Comparison of ENCODE assay signal across 23 cellular contexts in the genomic region with DNA sequence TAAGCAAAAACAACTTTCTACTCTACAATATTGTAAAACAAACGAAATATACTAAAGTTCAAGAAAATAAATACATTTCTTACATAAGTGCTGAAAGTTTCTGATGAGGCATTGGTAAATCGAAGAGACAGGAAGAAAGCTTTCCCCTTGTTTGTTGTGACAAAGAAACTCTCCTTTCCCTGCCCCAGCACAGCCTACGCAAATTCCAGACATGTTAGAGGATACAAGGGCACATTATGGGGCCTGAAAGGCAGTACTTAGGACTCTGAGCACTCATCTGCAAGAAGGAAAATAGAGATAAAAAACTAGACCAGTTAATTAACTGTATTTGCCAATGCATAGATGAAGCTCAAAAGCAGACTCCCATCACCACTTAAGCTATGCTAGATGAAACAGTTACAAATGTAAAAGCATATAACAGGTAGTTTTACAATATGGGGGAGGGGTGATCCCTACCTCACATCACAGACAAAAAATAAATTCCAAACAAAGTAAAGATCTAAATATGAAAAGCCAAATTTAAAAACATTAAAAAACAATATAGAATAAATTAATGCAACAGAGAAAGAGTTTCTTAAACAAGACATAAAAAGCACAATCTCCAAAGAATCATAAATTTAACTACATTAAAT. TPM values are rescaled to one million over a fixed set of nuclear protein-coding genes. Genes with fewer than 3 reads are reported as not detected.
DNase-seq lines count a peak whose midpoint lies in the region; ATAC-seq, FAIRE-seq and TF ChIP-seq lines count a peak whose summit lies in the region.
"Had no signal": no experiment of that assay in that cellular context is flagged by ENCODE, and none has a peak within 500 bp of the region (broad histone marks: within the 10 kb centered on the region; RNA-seq: fewer than 3 reads in every experiment).

No MANE protein-coding gene starts in this region.

- H3K27ac Mint-ChIP-seq in GM23338: no peak overlapping the region
- peak overlapping the region; percentile 92 for H3K27ac Mint-ChIP-seq in astrocyte (ENCODE audit: unreplicated experiment)
- no peak overlapping the region for H3K27ac Mint-ChIP-seq in stimulated activated memory B cell treated with anti-CD40 and anti-IgM and Interleukin-4, amounts not matched to agents 10 μg/mL and 1 μg/mL and 100 μg/mL, for 72 hours
- H3K27ac Mint-ChIP-seq: activated T-helper 1 cell treated with anti-CD3 and anti-CD28 coated beads, Interleukin-12 subunit alpha, Interleukin-12 subunit beta, Interleukin-2, Interleukin-4 antibody, amounts not matched to agents 30 ng/mL and 10 ng/mL and 1 ng/mL, durations not matched to agents 14 hours and 24 hours and 36 hours; mesothelial cell of epicardium had no signal

- H3K27ac ChIP-seq in GM23338 (ENCODE audit: low read depth) (no peak overlapping the region), astrocyte (ENCODE audit: low read depth, low read length) (no peak overlapping the region)
- H3K27ac ChIP-seq: neutrophil, Peyer's patch had no signal

- ATAC-seq in GM23338 (no peak), sciatic nerve (peak; percentile 76)
- no peak for ATAC-seq in stimulated activated memory B cell treated with anti-CD40 and anti-IgM and Interleukin-4, amounts not matched to agents 10 μg/mL and 1 μg/mL and 100 μg/mL, for 72 hours
- ATAC-seq: right cardiac atrium had no signal

- H3K79me2 ChIP-seq in GM23338 (replicated peaks; ENCODE audit: insufficient read depth) (peaks cover 79% of the 10 kb centered on the region), astrocyte (ENCODE audit: insufficient read depth, low read length) (peaks cover 25% of the 10 kb centered on the region)

- DNase-seq in GM23338 (ENCODE audit: low spot score) (peak; percentile 41), astrocyte (ENCODE audit: low read depth) (peak; percentile 70), fibroblast of pulmonary artery (ENCODE audit: low read depth) (peak; percentile 72), sciatic nerve (ENCODE audit: low spot score) (no peak), NCI-H1417 treated with DMSO at 0.1 percent for 48 hours (lab: John Stamatoyannopoulos, UW) (no peak), KBM-7 (no peak)
- DNase-seq in stimulated activated CD4-positive, alpha-beta T cell treated with anti-CD3 and anti-CD28 coated beads, Interleukin-4, amount 100 ng/mL, for 4 hours: no peak
- DNase-seq: Calu3; GF-D8; NCI-H1048; NCI-H2171; NCI-H82; Peyer's patch; right cardiac atrium; stimulated activated CD4-positive, alpha-beta T cell treated with anti-CD3 and anti-CD28 coated beads, Interleukin-4, amount 100 ng/mL, for 24 hours; testis had no signal

- no peaks in the 10 kb centered on the region for H3K27me3 ChIP-seq in GM23338 (ENCODE audit: insufficient read depth)
- H3K27me3 ChIP-seq in astrocyte (ENCODE audit: insufficient read depth, low read length): no peaks in the 10 kb centered on the region
- H3K27me3 ChIP-seq: neutrophil, Peyer's patch, testis had no signal

- intact Hi-C loops in sciatic nerve (cut with DNase I): no loop called here

- H3K4me1 ChIP-seq in GM23338 (ENCODE audit: insufficient read depth): peaks cover 17% of the 10 kb centered on the region
- H3K4me1 ChIP-seq in astrocyte (ENCODE audit: insufficient read depth, low read length): no peaks in the 10 kb centered on the region

- H3K36me3 ChIP-seq in GM23338 (ENCODE audit: insufficient read depth) (no peaks in the 10 kb centered on the region), astrocyte (ENCODE audit: insufficient read depth, low read length) (no peaks in the 10 kb centered on the region)
- H3K36me3 ChIP-seq: HAP-1, Peyer's patch had no signal

- no peak for FAIRE-seq in astrocyte (lab: Jason Lieb, UNC)
- FAIRE-seq: endometrium, keratinocyte had no signal

- H3K36me3 Mint-ChIP-seq in GM23338 (ENCODE audit: low read depth) (peaks cover 20% of the 10 kb centered on the region; the same call in 2 of the 3 replicates), astrocyte (ENCODE audit: low read depth, unreplicated experiment) (peaks cover 2% of the 10 kb centered on the region)
- peaks cover 21% of the 10 kb centered on the region for H3K36me3 Mint-ChIP-seq in stimulated activated memory B cell treated with anti-CD40 and anti-IgM and Interleukin-4, amounts not matched to agents 10 μg/mL and 1 μg/mL and 100 μg/mL, for 72 hours

- H3K27me3 Mint-ChIP-seq in GM23338 (ENCODE audit: insufficient read depth, low read depth, poor library complexity) (peaks cover 2% of the 10 kb centered on the region), astrocyte (ENCODE audit: low read depth, unreplicated experiment) (no peaks in the 10 kb centered on the region)
- H3K27me3 Mint-ChIP-seq in stimulated activated memory B cell treated with anti-CD40 and anti-IgM and Interleukin-4, amounts not matched to agents 10 μg/mL and 1 μg/mL and 100 μg/mL, for 72 hours: no peaks in the 10 kb centered on the region

- no peak overlapping the region for H3K9ac ChIP-seq in astrocyte (ENCODE audit: low read length)

- H2AFZ ChIP-seq in GM23338: no peak overlapping the region
- no peak overlapping the region for H2AFZ ChIP-seq in astrocyte (ENCODE audit: low read depth, low read length)

- H3K4me3 Mint-ChIP-seq in GM23338: no peak overlapping the region
- peak overlapping the region; percentile 82 for H3K4me3 Mint-ChIP-seq in astrocyte (ENCODE audit: unreplicated experiment)
- no peak overlapping the region for H3K4me3 Mint-ChIP-seq in stimulated activated memory B cell treated with anti-CD40 and anti-IgM and Interleukin-4, amounts not matched to agents 10 μg/mL and 1 μg/mL and 100 μg/mL, for 72 hours
- H3K4me3 Mint-ChIP-seq: activated T-helper 1 cell treated with anti-CD3 and anti-CD28 coated beads, Interleukin-12 subunit alpha, Interleukin-12 subunit beta, Interleukin-2, Interleukin-4 antibody, amounts not matched to agents 30 ng/mL and 10 ng/mL and 1 ng/mL, durations not matched to agents 14 hours and 24 hours and 36 hours; mesothelial cell of epicardium had no signal

- H3K4me3 ChIP-seq in GM23338 (no peak overlapping the region), astrocyte (ENCODE audit: insufficient read depth, low read depth, low read length) (peak overlapping the region; percentile 15), fibroblast of pulmonary artery (replicated peaks; ENCODE audit: low read depth, low read length) (no peak overlapping the region)
- H3K4me3 ChIP-seq: HAP-1, Peyer's patch, testis had no signal

- H3K9me3 Mint-ChIP-seq in GM23338 (peaks cover 12% of the 10 kb centered on the region; the same call in 2 of the 3 replicates), astrocyte (ENCODE audit: unreplicated experiment) (peaks cover 2% of the 10 kb centered on the region)
- peaks cover 5% of the 10 kb centered on the region for H3K9me3 Mint-ChIP-seq in stimulated activated memory B cell treated with anti-CD40 and anti-IgM and Interleukin-4, amounts not matched to agents 10 μg/mL and 1 μg/mL and 100 μg/mL, for 72 hours
- H3K9me3 Mint-ChIP-seq: activated T-helper 1 cell treated with anti-CD3 and anti-CD28 coated beads, Interleukin-12 subunit alpha, Interleukin-12 subunit beta, Interleukin-2, Interleukin-4 antibody, amounts not matched to agents 30 ng/mL and 10 ng/mL and 1 ng/mL, durations not matched to agents 14 hours and 24 hours and 36 hours had no signal

- no peaks in the 10 kb centered on the region for H3K9me3 ChIP-seq in astrocyte (ENCODE audit: insufficient read depth, low read depth, low read length)
- H3K9me3 ChIP-seq: neutrophil, Peyer's patch, testis had no signal

- H3K4me2 ChIP-seq in GM23338 (no peak overlapping the region), astrocyte (ENCODE audit: low read length) (peak overlapping the region; percentile 22)

- H4K20me1 ChIP-seq in GM23338 (replicated peaks; ENCODE audit: insufficient read depth) (peaks cover 7% of the 10 kb centered on the region; the same call in 1 of the 2 replicates), astrocyte (ENCODE audit: insufficient read depth, low read length) (no peaks in the 10 kb centered on the region)

- H3K9me2 ChIP-seq in GM23338 (ENCODE audit: insufficient read depth): no peaks in the 10 kb centered on the region

- H3K4me1 Mint-ChIP-seq in GM23338 (peaks cover 18% of the 10 kb centered on the region), astrocyte (ENCODE audit: low read depth, unreplicated experiment) (peaks cover 8% of the 10 kb centered on the region)
- peaks cover 7% of the 10 kb centered on the region for H3K4me1 Mint-ChIP-seq in stimulated activated memory B cell treated with anti-CD40 and anti-IgM and Interleukin-4, amounts not matched to agents 10 μg/mL and 1 μg/mL and 100 μg/mL, for 72 hours

- no peaks in the 10 kb centered on the region for H3F3A ChIP-seq in GM23338 (replicated peaks; ENCODE audit: low read depth)

- TF ChIP-seq CTCF in GM23338 (conservative IDR thresholded peaks at IDR 0.05; ENCODE audit: low read depth in 2 of 2) (no peak), astrocyte (IDR thresholded peaks at IDR 0.05; ENCODE audit: insufficient read depth, low read depth, low read length) (no peak), fibroblast of pulmonary artery (IDR thresholded peaks at IDR 0.05; ENCODE audit: low read length, missing control alignments) (no peak)

- in situ Hi-C loops in KBM-7 (cut with MboI; ENCODE audit: low pct_unique_long_range_greater_than_20kb, low sequenced_read_pairs): no loop called here

TF ChIP-seq in GM23338, 12 proteins besides CTCF, POLR2A, EP300 and RAD21:
- TF ChIP-seq STAT1 (IDR thresholded peaks at IDR 0.05; ENCODE audit: unreplicated experiment): no peak
TF ChIP-seq in GM23338: peak in this region for 0.

RNA-seq across cellular contexts. Expression of gene ARHGAP19, which starts 21.8 kb away (rescaled TPM):
- total RNA-seq in GM23338 (2014; rRNA removed; shearing (Covaris generic)): 35.9 and 38.8 TPM in 2 replicates
- 7.6 and 11.5 TPM in 2 replicates for polyA plus RNA-seq in GM23338 (2016; fragmentation: Nextera tagmentation; extraction: Ambion mirVana)
- total RNA-seq in astrocyte (9.0 and 9.2 TPM in 2 replicates), sciatic nerve (138 TPM)

RNA-seq across cellular contexts. Expression of gene FRAT1, which starts 48.4 kb away (rescaled TPM):
- 6.1 and 8.5 TPM in 2 replicates for total RNA-seq in GM23338 (2014; rRNA removed; shearing (Covaris generic))
- 1.4 and 1.7 TPM in 2 replicates for polyA plus RNA-seq in GM23338 (2016; fragmentation: Nextera tagmentation; extraction: Ambion mirVana)
- 1.4 and 2.5 TPM in 2 replicates for total RNA-seq in astrocyte
- 4.1 TPM for total RNA-seq in sciatic nerve

Comparison
In these comparisons a context has a peak if more than half of its experiments do, and no peak if none do; other contexts are left out.
1. DNase-seq: peak in GM23338 (single experiment), astrocyte (single experiment) and fibroblast of pulmonary artery (single experiment); none in sciatic nerve (single experiment), NCI-H1417 treated with DMSO at 0.1 percent for 48 hours (single experiment), stimulated activated CD4-positive, alpha-beta T cell treated with anti-CD3 and anti-CD28 coated beads, Interleukin-4, amount 100 ng/mL, for 4 hours (0 of 2) and KBM-7 (single experiment).